Comparison of ENCODE assay signal across 10 cellular contexts in the genomic region with DNA sequence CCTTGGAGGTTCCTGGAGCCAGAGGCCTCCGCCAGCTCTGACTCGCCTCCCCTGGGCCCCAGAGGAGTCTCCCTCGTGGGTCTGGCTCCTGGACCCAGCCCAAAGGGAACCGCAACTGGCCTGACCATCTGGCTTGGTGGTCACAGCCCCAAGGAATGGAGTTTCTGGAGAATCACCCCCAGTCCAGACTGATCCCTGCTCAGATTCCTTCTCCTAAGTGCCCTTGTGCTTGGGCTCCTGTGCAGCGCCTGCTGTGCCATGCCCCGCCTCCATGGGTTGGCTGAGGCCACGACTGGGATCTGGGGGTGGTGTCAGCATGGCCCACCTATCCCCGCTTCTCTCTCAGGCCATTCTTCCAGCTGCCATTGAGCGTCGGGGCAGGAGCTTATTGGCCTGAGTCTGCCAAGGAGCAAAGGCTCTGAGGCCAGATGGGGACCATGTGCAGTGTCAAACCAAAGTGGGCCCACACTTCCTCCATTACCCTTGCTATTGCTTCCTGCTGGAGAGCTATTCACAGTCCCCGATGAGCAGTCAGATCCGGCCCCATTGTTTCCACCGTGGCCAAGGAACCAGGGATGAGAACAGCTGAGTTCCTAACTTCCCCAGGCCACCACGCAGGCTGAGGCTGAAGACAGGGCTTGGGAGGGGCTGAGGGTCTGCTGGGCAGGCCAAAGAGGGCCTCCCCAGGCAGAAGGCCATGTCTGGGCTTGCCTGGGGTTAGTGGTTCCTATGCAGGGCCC. TPM values are rescaled to one million over a fixed set of nuclear protein-coding genes. Genes with fewer than 3 reads are reported as not detected.
DNase-seq lines count a peak whose midpoint lies in the region; ATAC-seq and TF ChIP-seq lines count a peak whose summit lies in the region.
"Had no signal": no experiment of that assay in that cellular context is flagged by ENCODE, and none has a peak within 500 bp of the region (broad histone marks: within the 10 kb centered on the region; RNA-seq: fewer than 3 reads in every experiment).

No MANE protein-coding gene starts in this region.

- H3K27ac Mint-ChIP-seq in endothelial cell (ENCODE audit: unreplicated experiment) (no peak overlapping the region), Calu3 (ENCODE audit: unreplicated experiment) (no peak overlapping the region)
- H3K27ac Mint-ChIP-seq: activated naive CD8-positive, alpha-beta T cell had no signal

- H2AFZ ChIP-seq in osteoblast (ENCODE audit: low read length) = peak overlapping the region; percentile 16

- in situ Hi-C loops in Panc1 (cut with HindIII; ENCODE audit: low pct_unique_long_range_greater_than_20kb, low sequenced_read_pairs) = no loop called here

- H3K4me1 Mint-ChIP-seq in endothelial cell (ENCODE audit: unreplicated experiment) (peaks cover 14% of the 10 kb centered on the region), Calu3 (ENCODE audit: low read depth, unreplicated experiment) (peaks cover 17% of the 10 kb centered on the region)

- H4K20me1 ChIP-seq in osteoblast (ENCODE audit: insufficient read depth, low read length) = peaks cover 4% of the 10 kb centered on the region

- H3K4me2 ChIP-seq in osteoblast (ENCODE audit: insufficient read depth, low read length) = peak overlapping the region; percentile 64

- ATAC-seq in Panc1 (no peak), GM18519 (IDR thresholded peaks at IDR 0.05; ENCODE audit: low FRiP score, unreplicated experiment) (no peak), HG03439 (IDR thresholded peaks at IDR 0.05; ENCODE audit: unreplicated experiment) (no peak)

- H3K27me3 ChIP-seq in Panc1 (ENCODE audit: control insufficient read depth, insufficient read depth, low read length) (no peaks in the 10 kb centered on the region), osteoblast (ENCODE audit: insufficient read depth, low read length) (no peaks in the 10 kb centered on the region)

- H3K27ac ChIP-seq in Panc1 (ENCODE audit: low read length) (peak overlapping the region; percentile 74), osteoblast (ENCODE audit: low read depth, low read length) (peak overlapping the region; percentile 59)

- BruUV-seq in Panc1 (replicated peaks; lab: Mats Ljungman, UMichigan) (no TSS peak), Calu3 (replicated peaks; lab: Mats Ljungman, UMichigan) (no TSS peak)

- no peak overlapping the region for H3K4me3 Mint-ChIP-seq in endothelial cell (ENCODE audit: unreplicated experiment)
- no peak overlapping the region for H3K4me3 Mint-ChIP-seq in Calu3 (ENCODE audit: low read depth, unreplicated experiment)
- H3K4me3 Mint-ChIP-seq: activated naive CD8-positive, alpha-beta T cell had no signal

- H3K79me2 ChIP-seq in osteoblast (ENCODE audit: insufficient read depth, low read length) = peaks cover 6% of the 10 kb centered on the region

- H3K27me3 Mint-ChIP-seq in endothelial cell (ENCODE audit: unreplicated experiment) (peaks cover 13% of the 10 kb centered on the region), Calu3 (ENCODE audit: unreplicated experiment) (peaks cover 63% of the 10 kb centered on the region)
- H3K27me3 Mint-ChIP-seq: activated naive CD8-positive, alpha-beta T cell had no signal

- DNase-seq in EH (ENCODE audit: low read depth) (peak; percentile 82), Panc1 (ENCODE audit: low read depth, low spot score) (no peak), endothelial cell (ENCODE audit: low spot score) (peak; percentile 61), osteoblast (ENCODE audit: insufficient read length, low spot score, missing footprints) (peak; percentile 97), Calu3 (no peak), 8988T (no peak)
- DNase-seq: T-helper 2 cell had no signal

- intact Hi-C loops in Panc1 (cut with micrococcal nuclease; ENCODE audit: unreplicated experiment) (no loop called here), Calu3 (cut with micrococcal nuclease; ENCODE audit: unreplicated experiment) (no loop called here)

- no peaks in the 10 kb centered on the region for H3K36me3 ChIP-seq in Panc1 (ENCODE audit: control insufficient read depth, insufficient read depth, low read length)
- no peaks in the 10 kb centered on the region for H3K36me3 ChIP-seq in osteoblast (ENCODE audit: insufficient read depth, low read length)

- H3K9me3 ChIP-seq in Panc1 (ENCODE audit: control insufficient read depth, insufficient read depth, low read depth, low read length) = no peaks in the 10 kb centered on the region
- H3K9me3 ChIP-seq in osteoblast (ENCODE audit: low read depth, low read length) = no peaks in the 10 kb centered on the region

- H3K4me1 ChIP-seq in Panc1 (ENCODE audit: control insufficient read depth, insufficient read depth, low read length) = peaks cover 33% of the 10 kb centered on the region
- peaks cover 23% of the 10 kb centered on the region for H3K4me1 ChIP-seq in osteoblast (ENCODE audit: insufficient read depth, low read length)

- POLR2A ChIA-PET in Panc1 (lab: Charles Lee) = no interaction called here

- H3K36me3 Mint-ChIP-seq in endothelial cell (ENCODE audit: low read depth, unreplicated experiment) (no peaks in the 10 kb centered on the region), Calu3 (ENCODE audit: insufficient read depth, unreplicated experiment) (peaks cover 5% of the 10 kb centered on the region)
- H3K36me3 Mint-ChIP-seq: activated naive CD8-positive, alpha-beta T cell had no signal

- no peaks in the 10 kb centered on the region for H3K9me3 Mint-ChIP-seq in endothelial cell (ENCODE audit: unreplicated experiment)
- no peaks in the 10 kb centered on the region for H3K9me3 Mint-ChIP-seq in Calu3 (ENCODE audit: low read depth, unreplicated experiment)

- CTCF ChIA-PET in Panc1 (lab: Charles Lee) = interaction anchor here (0.8 to 0.9 kb wide), 2 partner anchors 32 to 108 kb away, joined by 3 to 10 read pairs; no protein-coding TSS in a partner anchor
- CTCF ChIA-PET in Calu3 (lab: Charles Lee) = interaction anchor here (1.0 to 1.1 kb wide), 2 partner anchors 108 to 110 kb away, joined by 3 to 5 read pairs; no protein-coding TSS in a partner anchor

- H3K4me3 ChIP-seq in Panc1 (ENCODE audit: low read depth in 2 of 2, low read length in 2 of 2) = no peak overlapping the region
- H3K4me3 ChIP-seq in osteoblast (ENCODE audit: insufficient read depth, low read length) = no peak overlapping the region

- TF ChIP-seq CTCF in Panc1 (IDR thresholded peaks at IDR 0.05) = no peak
- no peak for TF ChIP-seq CTCF in endothelial cell (IDR thresholded peaks at IDR 0.05; ENCODE audit: unreplicated experiment)
- no peak for TF ChIP-seq CTCF in osteoblast (IDR thresholded peaks at IDR 0.05; ENCODE audit: extremely low read depth, low read depth, low read length)
- TF ChIP-seq CTCF in Calu3 (IDR thresholded peaks at IDR 0.05; ENCODE audit: unreplicated experiment) = no peak

RNA-seq across cellular contexts. Expression of a gene that starts 19.0 kb away (rescaled TPM):
- total RNA-seq in Panc1 (2021; ENCODE audit: unreplicated experiment) = 17.5 TPM
- 15.5 TPM for polyA plus RNA-seq in Panc1 (2012; ENCODE audit: insufficient read length)
- total RNA-seq in endothelial cell (ENCODE audit: unreplicated experiment) = 0.18 TPM
- 11.5 and 20.3 TPM in 2 replicates for total RNA-seq in osteoblast
- 0.05 TPM in 1 of 2 replicates, not detected in the other for total RNA-seq in Calu3 (2022)

RNA-seq across cellular contexts. Expression of a gene that starts 46.0 kb away (rescaled TPM):
- total RNA-seq in Panc1 (2021; ENCODE audit: unreplicated experiment) (17.0 TPM), endothelial cell (ENCODE audit: unreplicated experiment) (17.3 TPM), osteoblast (38.0 and 39.8 TPM in 2 replicates), Calu3 (2022) (23.2 and 24.1 TPM in 2 replicates)
- polyA plus RNA-seq in Panc1 (2012; ENCODE audit: insufficient read length) = 19.5 TPM

RNA-seq across cellular contexts. Expression of a gene that starts 53.6 kb away (rescaled TPM):
- 56.0 TPM for total RNA-seq in Panc1 (2021; ENCODE audit: unreplicated experiment)
- polyA plus RNA-seq in Panc1 (2012; ENCODE audit: insufficient read length) = 58.5 TPM
- total RNA-seq in endothelial cell (ENCODE audit: unreplicated experiment) = 33.5 TPM
- 46.6 and 64.4 TPM in 2 replicates for total RNA-seq in osteoblast
- total RNA-seq in Calu3 (2022) = 77.8 and 91.5 TPM in 2 replicates

Comparison
In these comparisons a context has a peak if more than half of its experiments do, and no peak if none do; other contexts are left out.
1. DNase-seq: peak in EH (single experiment), endothelial cell (single experiment) and osteoblast (single experiment); none in Panc1 (single experiment), Calu3 (single experiment) and 8988T (single experiment).
2. RNA of a gene that starts 19.0 kb away (total RNA-seq): 11.5 to 20.3 TPM in osteoblast and 17.5 TPM in Panc1 (single experiment); 0.18 TPM in endothelial cell (single experiment) and 0.05 TPM in Calu3; every median in the first group is over 10 times any median in the second.